ENCODE assay signal across 23 cellular contexts in genomic region chr7:149595541-149595940, GRCh38.
DNase-seq lines count a peak whose midpoint lies in the region; ATAC-seq and TF ChIP-seq lines count a peak whose summit lies in the region.
"Had no signal": no experiment of that assay in that cellular context is flagged by ENCODE, and none has a peak within 500 bp of the region (broad histone marks: within the 10 kb centered on the region; RNA-seq: fewer than 3 reads in every experiment).

No MANE protein-coding gene starts in this region.

- no peak overlapping the region for H3K27ac ChIP-seq in foreskin keratinocyte

- no peaks in the 10 kb centered on the region for H3K9me3 Mint-ChIP-seq in activated T-helper 17 cell treated with anti-CD3 and anti-CD28 coated beads, Interleukin-2, amount 50 U/mL, for 72 hours
- H3K9me3 Mint-ChIP-seq in activated T-helper 2 cell treated with anti-CD3 and anti-CD28 coated beads, Interferon-gamma antibody, Interleukin-2, Interleukin-4, amounts not matched to agents 10 μg/mL and 5 μg/mL and 100 μg/mL, durations not matched to agents 14 hours and 24 hours and 36 hours = no peaks in the 10 kb centered on the region
- H3K9me3 Mint-ChIP-seq: CD8-positive, alpha-beta T cell had no signal

- no peaks in the 10 kb centered on the region for H3K27me3 ChIP-seq in foreskin keratinocyte

- ATAC-seq in left cardiac atrium (no peak), foreskin keratinocyte (peak; percentile 4), GM18858 (IDR thresholded peaks at IDR 0.05; ENCODE audit: unreplicated experiment) (no peak), GM21367 (IDR thresholded peaks at IDR 0.05; ENCODE audit: unreplicated experiment) (no peak)
- ATAC-seq in activated T-helper 17 cell treated with anti-CD3 and anti-CD28 coated beads, Interleukin-2, amount 50 U/mL, for 72 hours (replicated peaks) = no peak
- ATAC-seq: CD8-positive, alpha-beta T cell; GM12878; HCT116 had no signal

- TF ChIP-seq CTCF in foreskin keratinocyte (conservative IDR thresholded peaks at IDR 0.05) = no peak

- peak overlapping the region; percentile 36 for H3K27ac Mint-ChIP-seq in activated T-helper 17 cell treated with anti-CD3 and anti-CD28 coated beads, Interleukin-2, amount 50 U/mL, for 72 hours
- H3K27ac Mint-ChIP-seq in activated T-helper 2 cell treated with anti-CD3 and anti-CD28 coated beads, Interferon-gamma antibody, Interleukin-2, Interleukin-4, amounts not matched to agents 10 μg/mL and 5 μg/mL and 100 μg/mL, durations not matched to agents 14 hours and 24 hours and 36 hours = no peak overlapping the region
- H3K27ac Mint-ChIP-seq: CD8-positive, alpha-beta T cell had no signal

- DNase-seq in cardiac septum (ENCODE audit: low spot score) (peak; percentile 15), left cardiac atrium (no peak), foreskin keratinocyte (peak in 1 of 2 donors; percentile 8)
- peak; percentile 15 for DNase-seq in stimulated activated CD8-positive, alpha-beta memory T cell treated with anti-CD3 and anti-CD28 coated beads, Interleukin-4, amount 100 ng/mL, for 48 hours
- no peak for DNase-seq in activated T-helper 2 cell treated with anti-CD3 and anti-CD28 coated beads, Interferon-gamma antibody, Interleukin-2, Interleukin-4, amounts not matched to agents 10 μg/mL and 5 μg/mL and 100 μg/mL, durations not matched to agents 14 hours and 24 hours and 36 hours (ENCODE audit: low spot score)
- DNase-seq: AML-193, GDM1, Kasumi-1, MV-4-11, NCI-H1105, NCI-H1436 treated with DMSO at 0.1 percent for 48 hours, NCI-H1930, NCI-H446 treated with DMSO at 0.1 percent for 48 hours, NCI-H526 treated with DMSO at 0.1 percent for 48 hours, RPMI8226, SHP77 had no signal

- intact Hi-C loops in cardiac septum (cut with DNase I) (no loop called here), left cardiac atrium (cut with DNase I) (no loop called here)
- intact Hi-C loops in activated T-helper 2 cell treated with anti-CD3 and anti-CD28 coated beads, Interferon-gamma antibody, Interleukin-2, Interleukin-4, amounts not matched to agents 10 μg/mL and 5 μg/mL and 100 μg/mL, durations not matched to agents 14 hours and 24 hours and 36 hours (cut with micrococcal nuclease) = no loop called here

- H3K27me3 Mint-ChIP-seq in activated T-helper 17 cell treated with anti-CD3 and anti-CD28 coated beads, Interleukin-2, amount 50 U/mL, for 72 hours = no peaks in the 10 kb centered on the region
- H3K27me3 Mint-ChIP-seq in activated T-helper 2 cell treated with anti-CD3 and anti-CD28 coated beads, Interferon-gamma antibody, Interleukin-2, Interleukin-4, amounts not matched to agents 10 μg/mL and 5 μg/mL and 100 μg/mL, durations not matched to agents 14 hours and 24 hours and 36 hours (ENCODE audit: low read depth) = no peaks in the 10 kb centered on the region

- H3K4me3 Mint-ChIP-seq in activated T-helper 17 cell treated with anti-CD3 and anti-CD28 coated beads, Interleukin-2, amount 50 U/mL, for 72 hours = no peak overlapping the region
- no peak overlapping the region for H3K4me3 Mint-ChIP-seq in activated T-helper 2 cell treated with anti-CD3 and anti-CD28 coated beads, Interferon-gamma antibody, Interleukin-2, Interleukin-4, amounts not matched to agents 10 μg/mL and 5 μg/mL and 100 μg/mL, durations not matched to agents 14 hours and 24 hours and 36 hours (ENCODE audit: low read depth)
- H3K4me3 Mint-ChIP-seq: CD8-positive, alpha-beta T cell had no signal

- peaks cover 81% of the 10 kb centered on the region for H3K36me3 Mint-ChIP-seq in activated T-helper 17 cell treated with anti-CD3 and anti-CD28 coated beads, Interleukin-2, amount 50 U/mL, for 72 hours (ENCODE audit: low read depth)
- H3K36me3 Mint-ChIP-seq in activated T-helper 2 cell treated with anti-CD3 and anti-CD28 coated beads, Interferon-gamma antibody, Interleukin-2, Interleukin-4, amounts not matched to agents 10 μg/mL and 5 μg/mL and 100 μg/mL, durations not matched to agents 14 hours and 24 hours and 36 hours (ENCODE audit: low read depth) = peaks cover 64% of the 10 kb centered on the region

- H3K4me1 Mint-ChIP-seq in activated T-helper 17 cell treated with anti-CD3 and anti-CD28 coated beads, Interleukin-2, amount 50 U/mL, for 72 hours = peaks cover 27% of the 10 kb centered on the region
- peaks cover 16% of the 10 kb centered on the region for H3K4me1 Mint-ChIP-seq in activated T-helper 2 cell treated with anti-CD3 and anti-CD28 coated beads, Interferon-gamma antibody, Interleukin-2, Interleukin-4, amounts not matched to agents 10 μg/mL and 5 μg/mL and 100 μg/mL, durations not matched to agents 14 hours and 24 hours and 36 hours (ENCODE audit: low read depth)

- no peaks in the 10 kb centered on the region for H3K4me1 ChIP-seq in foreskin keratinocyte
- H3K4me1 ChIP-seq: Caco-2 had no signal

Comparison
In these comparisons a context has a peak if more than half of its experiments do, and no peak if none do; other contexts are left out.
1. DNase-seq: peak in cardiac septum (single experiment) and stimulated activated CD8-positive, alpha-beta memory T cell treated with anti-CD3 and anti-CD28 coated beads, Interleukin-4, amount 100 ng/mL, for 48 hours (single experiment); none in left cardiac atrium (single experiment) and activated T-helper 2 cell treated with anti-CD3 and anti-CD28 coated beads, Interferon-gamma antibody, Interleukin-2, Interleukin-4, amounts not matched to agents 10 μg/mL and 5 μg/mL and 100 μg/mL, durations not matched to agents 14 hours and 24 hours and 36 hours (single experiment).